ENCODE assay signal across 1 cellular context in the genomic region with DNA sequence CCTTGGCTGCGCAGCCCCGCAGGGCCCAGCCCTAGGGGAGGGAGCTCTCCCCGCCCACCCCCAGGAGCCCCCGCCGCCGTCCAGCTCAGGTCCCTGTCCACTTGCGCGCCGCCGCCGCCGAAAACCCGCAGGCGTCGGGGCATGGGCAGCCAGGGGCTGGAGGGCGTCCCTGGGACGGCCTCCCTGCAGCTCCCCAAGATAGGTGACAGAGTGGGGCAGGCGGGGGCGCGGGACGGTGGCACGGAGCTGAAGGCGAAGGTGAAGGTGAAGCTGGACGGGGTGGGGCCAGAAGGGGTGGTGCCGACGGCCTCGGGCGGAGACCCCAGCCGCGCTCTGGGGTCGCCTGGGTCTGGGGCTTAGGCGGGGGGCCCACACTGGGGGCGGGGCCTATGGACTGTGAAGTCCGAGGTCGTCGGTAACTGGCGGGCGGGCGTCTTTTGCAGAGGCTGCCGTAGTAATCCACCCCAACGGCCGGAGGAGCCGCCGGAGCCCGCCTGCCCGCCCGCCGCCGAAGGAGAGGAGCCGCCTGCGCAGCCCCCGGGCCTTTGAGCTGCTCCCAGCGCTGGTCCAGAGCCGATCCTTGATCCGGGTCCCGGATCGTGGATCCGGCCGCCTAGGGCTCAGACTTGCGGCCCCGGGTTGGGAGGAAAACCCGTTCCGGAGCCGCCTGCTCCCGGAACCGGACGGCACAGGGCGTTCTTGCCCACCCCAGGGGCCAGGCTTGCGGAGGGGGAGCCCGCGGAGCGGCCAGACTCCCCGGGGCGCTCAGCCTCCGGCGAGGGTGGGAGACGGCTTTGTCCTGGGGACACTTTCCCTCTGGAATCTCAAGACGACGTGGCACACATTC.
A peak's percentile ranks its signal among the peaks of the same experiment; 100 is the strongest.
TF ChIP-seq lines count a peak whose summit lies in the region.

No MANE protein-coding gene starts in this region.

TF ChIP-seq in HEK293, 187 proteins besides CTCF, POLR2A, EP300 and RAD21 (continued from another document and continues in another):
- TF ChIP-seq ZNF184 (tag by site-specific recombination; IDR thresholded peaks at IDR 0.05) = no peak
- TF ChIP-seq, protein P1, sequence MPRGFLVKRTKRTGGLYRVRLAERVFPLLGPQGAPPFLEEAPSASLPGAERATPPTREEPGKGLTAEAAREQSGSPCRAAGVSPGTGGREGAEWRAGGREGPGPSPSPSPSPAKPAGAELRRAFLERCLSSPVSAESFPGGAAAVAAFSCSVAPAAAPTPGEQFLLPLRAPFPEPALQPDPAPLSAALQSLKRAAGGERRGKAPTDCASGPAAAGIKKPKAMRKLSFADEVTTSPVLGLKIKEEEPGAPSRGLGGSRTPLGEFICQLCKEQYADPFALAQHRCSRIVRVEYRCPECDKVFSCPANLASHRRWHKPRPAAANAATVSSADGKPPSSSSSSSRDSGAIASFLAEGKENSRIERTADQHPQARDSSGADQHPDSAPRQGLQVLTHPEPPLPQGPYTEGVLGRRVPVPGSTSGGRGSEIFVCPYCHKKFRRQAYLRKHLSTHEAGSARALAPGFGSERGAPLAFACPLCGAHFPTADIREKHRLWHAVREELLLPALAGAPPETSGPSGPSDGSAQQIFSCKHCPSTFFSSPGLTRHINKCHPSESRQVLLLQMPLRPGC (tag by site-specific recombination; IDR thresholded peaks at IDR 0.05) = 0 out of 2 replicates have a peak, but pooled peaks have one; percentile 13
- no peak for TF ChIP-seq SP2 (tag by site-specific recombination; IDR thresholded peaks at IDR 0.05)
- no peak for TF ChIP-seq ZNF677 (tag by site-specific recombination; IDR thresholded peaks at IDR 0.05)
- no peak for TF ChIP-seq ZNF341 (tag by site-specific recombination; IDR thresholded peaks at IDR 0.05; ENCODE audit: low read depth)
- TF ChIP-seq, protein P2, sequence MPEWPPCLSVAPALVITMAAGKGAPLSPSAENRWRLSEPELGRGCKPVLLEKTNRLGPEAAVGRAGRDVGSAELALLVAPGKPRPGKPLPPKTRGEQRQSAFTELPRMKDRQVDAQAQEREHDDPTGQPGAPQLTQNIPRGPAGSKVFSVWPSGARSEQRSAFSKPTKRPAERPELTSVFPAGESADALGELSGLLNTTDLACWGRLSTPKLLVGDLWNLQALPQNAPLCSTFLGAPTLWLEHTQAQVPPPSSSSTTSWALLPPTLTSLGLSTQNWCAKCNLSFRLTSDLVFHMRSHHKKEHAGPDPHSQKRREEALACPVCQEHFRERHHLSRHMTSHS (tag by site-specific recombination; IDR thresholded peaks at IDR 0.05) = no peak
- TF ChIP-seq ZFP3 (tag by site-specific recombination; IDR thresholded peaks at IDR 0.05; ENCODE audit: low read depth) = no peak
- TF ChIP-seq ZNF521 (tag by site-specific recombination; IDR thresholded peaks at IDR 0.05) = no peak
- 0 out of 2 replicates have a peak, but pooled peaks have one; percentile 17 for TF ChIP-seq ZNF394 (tag by site-specific recombination; IDR thresholded peaks at IDR 0.05; ENCODE audit: borderline replicate concordance)
- TF ChIP-seq, protein P3, sequence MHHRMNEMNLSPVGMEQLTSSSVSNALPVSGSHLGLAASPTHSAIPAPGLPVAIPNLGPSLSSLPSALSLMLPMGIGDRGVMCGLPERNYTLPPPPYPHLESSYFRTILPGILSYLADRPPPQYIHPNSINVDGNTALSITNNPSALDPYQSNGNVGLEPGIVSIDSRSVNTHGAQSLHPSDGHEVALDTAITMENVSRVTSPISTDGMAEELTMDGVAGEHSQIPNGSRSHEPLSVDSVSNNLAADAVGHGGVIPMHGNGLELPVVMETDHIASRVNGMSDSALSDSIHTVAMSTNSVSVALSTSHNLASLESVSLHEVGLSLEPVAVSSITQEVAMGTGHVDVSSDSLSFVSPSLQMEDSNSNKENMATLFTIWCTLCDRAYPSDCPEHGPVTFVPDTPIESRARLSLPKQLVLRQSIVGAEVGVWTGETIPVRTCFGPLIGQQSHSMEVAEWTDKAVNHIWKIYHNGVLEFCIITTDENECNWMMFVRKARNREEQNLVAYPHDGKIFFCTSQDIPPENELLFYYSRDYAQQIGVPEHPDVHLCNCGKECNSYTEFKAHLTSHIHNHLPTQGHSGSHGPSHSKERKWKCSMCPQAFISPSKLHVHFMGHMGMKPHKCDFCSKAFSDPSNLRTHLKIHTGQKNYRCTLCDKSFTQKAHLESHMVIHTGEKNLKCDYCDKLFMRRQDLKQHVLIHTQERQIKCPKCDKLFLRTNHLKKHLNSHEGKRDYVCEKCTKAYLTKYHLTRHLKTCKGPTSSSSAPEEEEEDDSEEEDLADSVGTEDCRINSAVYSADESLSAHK (tag by site-specific recombination; IDR thresholded peaks at IDR 0.05) = no peak
- TF ChIP-seq ZNF121 (tag by site-specific recombination; IDR thresholded peaks at IDR 0.05) = no peak
- TF ChIP-seq ZNF600 (tag by site-specific recombination; IDR thresholded peaks at IDR 0.05) = no peak; the same call in 1 of the 2 replicates
- no peak for TF ChIP-seq ZNF366 (tag by site-specific recombination; conservative IDR thresholded peaks at IDR 0.05)
- no peak for TF ChIP-seq ZNF501 (tag by site-specific recombination; IDR thresholded peaks at IDR 0.05)
- TF ChIP-seq ZBTB8A (tag by site-specific recombination; IDR thresholded peaks at IDR 0.05) = 0 out of 2 replicates have a peak, but pooled peaks have one; percentile 27
- no peak for TF ChIP-seq ZNF48 (tag by site-specific recombination; IDR thresholded peaks at IDR 0.05)
- TF ChIP-seq WT1 (tag by site-specific recombination; IDR thresholded peaks at IDR 0.05) = no peak
- no peak for TF ChIP-seq MYNN (tag by site-specific recombination; IDR thresholded peaks at IDR 0.05; ENCODE audit: borderline replicate concordance)
- TF ChIP-seq, protein P4, sequence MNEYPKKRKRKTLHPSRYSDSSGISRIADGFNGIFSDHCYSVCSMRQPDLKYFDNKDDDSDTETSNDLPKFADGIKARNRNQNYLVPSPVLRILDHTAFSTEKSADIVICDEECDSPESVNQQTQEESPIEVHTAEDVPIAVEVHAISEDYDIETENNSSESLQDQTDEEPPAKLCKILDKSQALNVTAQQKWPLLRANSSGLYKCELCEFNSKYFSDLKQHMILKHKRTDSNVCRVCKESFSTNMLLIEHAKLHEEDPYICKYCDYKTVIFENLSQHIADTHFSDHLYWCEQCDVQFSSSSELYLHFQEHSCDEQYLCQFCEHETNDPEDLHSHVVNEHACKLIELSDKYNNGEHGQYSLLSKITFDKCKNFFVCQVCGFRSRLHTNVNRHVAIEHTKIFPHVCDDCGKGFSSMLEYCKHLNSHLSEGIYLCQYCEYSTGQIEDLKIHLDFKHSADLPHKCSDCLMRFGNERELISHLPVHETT (tag by site-specific recombination; IDR thresholded peaks at IDR 0.05) = 0 out of 2 replicates have a peak, but pooled peaks have one; percentile 31
- no peak for TF ChIP-seq BCL11B (tag by site-specific recombination; IDR thresholded peaks at IDR 0.05; ENCODE audit: low read depth)
- TF ChIP-seq, protein P5, sequence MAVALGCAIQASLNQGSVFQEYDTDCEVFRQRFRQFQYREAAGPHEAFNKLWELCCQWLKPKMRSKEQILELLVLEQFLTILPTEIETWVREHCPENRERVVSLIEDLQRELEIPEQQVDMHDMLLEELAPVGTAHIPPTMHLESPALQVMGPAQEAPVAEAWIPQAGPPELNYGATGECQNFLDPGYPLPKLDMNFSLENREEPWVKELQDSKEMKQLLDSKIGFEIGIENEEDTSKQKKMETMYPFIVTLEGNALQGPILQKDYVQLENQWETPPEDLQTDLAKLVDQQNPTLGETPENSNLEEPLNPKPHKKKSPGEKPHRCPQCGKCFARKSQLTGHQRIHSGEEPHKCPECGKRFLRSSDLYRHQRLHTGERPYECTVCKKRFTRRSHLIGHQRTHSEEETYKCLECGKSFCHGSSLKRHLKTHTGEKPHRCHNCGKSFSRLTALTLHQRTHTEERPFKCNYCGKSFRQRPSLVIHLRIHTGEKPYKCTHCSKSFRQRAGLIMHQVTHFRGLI (tag by site-specific recombination; IDR thresholded peaks at IDR 0.05) = no peak
- 0 out of 2 replicates have a peak, but pooled peaks have one; percentile 26 for TF ChIP-seq ZSCAN30 (tag by site-specific recombination; IDR thresholded peaks at IDR 0.05)
- TF ChIP-seq ZNF560 (tag by site-specific recombination; IDR thresholded peaks at IDR 0.05; ENCODE audit: borderline replicate concordance) = no peak
- TF ChIP-seq, protein P6, sequence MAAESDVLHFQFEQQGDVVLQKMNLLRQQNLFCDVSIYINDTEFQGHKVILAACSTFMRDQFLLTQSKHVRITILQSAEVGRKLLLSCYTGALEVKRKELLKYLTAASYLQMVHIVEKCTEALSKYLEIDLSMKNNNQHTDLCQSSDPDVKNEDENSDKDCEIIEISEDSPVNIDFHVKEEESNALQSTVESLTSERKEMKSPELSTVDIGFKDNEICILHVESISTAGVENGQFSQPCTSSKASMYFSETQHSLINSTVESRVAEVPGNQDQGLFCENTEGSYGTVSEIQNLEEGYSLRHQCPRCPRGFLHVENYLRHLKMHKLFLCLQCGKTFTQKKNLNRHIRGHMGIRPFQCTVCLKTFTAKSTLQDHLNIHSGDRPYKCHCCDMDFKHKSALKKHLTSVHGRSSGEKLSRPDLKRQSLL (tag by site-specific recombination; IDR thresholded peaks at IDR 0.05) = peak; percentile 73
- TF ChIP-seq GLIS2 (tag by site-specific recombination; IDR thresholded peaks at IDR 0.05) = no peak; the same call in 1 of the 2 replicates
- TF ChIP-seq ZNF138 (tag by site-specific recombination; IDR thresholded peaks at IDR 0.05; ENCODE audit: borderline replicate concordance) = no peak
- no peak for TF ChIP-seq ZNF23 (tag by site-specific recombination; IDR thresholded peaks at IDR 0.05; ENCODE audit: borderline replicate concordance)
- no peak for TF ChIP-seq SCRT2 (tag by site-specific recombination; IDR thresholded peaks at IDR 0.05)
- no peak for TF ChIP-seq ZXDB (tag by site-specific recombination; IDR thresholded peaks at IDR 0.05)
- no peak for TF ChIP-seq ZNF211 (tag by site-specific recombination; IDR thresholded peaks at IDR 0.05; ENCODE audit: low read depth)
- TF ChIP-seq, protein P7, sequence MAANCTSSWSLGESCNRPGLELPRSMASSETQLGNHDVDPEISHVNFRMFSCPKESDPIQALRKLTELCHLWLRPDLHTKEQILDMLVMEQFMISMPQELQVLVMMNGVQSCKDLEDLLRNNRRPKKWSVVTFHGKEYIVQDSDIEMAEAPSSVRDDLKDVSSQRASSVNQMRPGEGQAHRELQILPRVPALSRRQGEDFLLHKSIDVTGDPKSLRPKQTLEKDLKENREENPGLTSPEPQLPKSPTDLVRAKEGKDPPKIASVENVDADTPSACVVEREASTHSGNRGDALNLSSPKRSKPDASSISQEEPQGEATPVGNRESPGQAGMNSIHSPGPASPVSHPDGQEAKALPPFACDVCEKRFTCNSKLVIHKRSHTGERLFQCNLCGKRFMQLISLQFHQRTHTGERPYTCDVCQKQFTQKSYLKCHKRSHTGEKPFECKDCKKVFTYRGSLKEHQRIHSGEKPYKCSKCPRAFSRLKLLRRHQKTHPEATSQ (tag by site-specific recombination; IDR thresholded peaks at IDR 0.05) = no peak
- no peak for TF ChIP-seq ZSCAN23 (tag by site-specific recombination; IDR thresholded peaks at IDR 0.05)
- TF ChIP-seq ZNF423 (tag by site-specific recombination; IDR thresholded peaks at IDR 0.05) = no peak
- TF ChIP-seq ZEB2 (tag by site-specific recombination; IDR thresholded peaks at IDR 0.05) = 0 out of 2 replicates have a peak, but pooled peaks have one; percentile 32
- no peak for TF ChIP-seq ZNF19 (tag by site-specific recombination; IDR thresholded peaks at IDR 0.05; ENCODE audit: low read depth)
- TF ChIP-seq, protein P8, sequence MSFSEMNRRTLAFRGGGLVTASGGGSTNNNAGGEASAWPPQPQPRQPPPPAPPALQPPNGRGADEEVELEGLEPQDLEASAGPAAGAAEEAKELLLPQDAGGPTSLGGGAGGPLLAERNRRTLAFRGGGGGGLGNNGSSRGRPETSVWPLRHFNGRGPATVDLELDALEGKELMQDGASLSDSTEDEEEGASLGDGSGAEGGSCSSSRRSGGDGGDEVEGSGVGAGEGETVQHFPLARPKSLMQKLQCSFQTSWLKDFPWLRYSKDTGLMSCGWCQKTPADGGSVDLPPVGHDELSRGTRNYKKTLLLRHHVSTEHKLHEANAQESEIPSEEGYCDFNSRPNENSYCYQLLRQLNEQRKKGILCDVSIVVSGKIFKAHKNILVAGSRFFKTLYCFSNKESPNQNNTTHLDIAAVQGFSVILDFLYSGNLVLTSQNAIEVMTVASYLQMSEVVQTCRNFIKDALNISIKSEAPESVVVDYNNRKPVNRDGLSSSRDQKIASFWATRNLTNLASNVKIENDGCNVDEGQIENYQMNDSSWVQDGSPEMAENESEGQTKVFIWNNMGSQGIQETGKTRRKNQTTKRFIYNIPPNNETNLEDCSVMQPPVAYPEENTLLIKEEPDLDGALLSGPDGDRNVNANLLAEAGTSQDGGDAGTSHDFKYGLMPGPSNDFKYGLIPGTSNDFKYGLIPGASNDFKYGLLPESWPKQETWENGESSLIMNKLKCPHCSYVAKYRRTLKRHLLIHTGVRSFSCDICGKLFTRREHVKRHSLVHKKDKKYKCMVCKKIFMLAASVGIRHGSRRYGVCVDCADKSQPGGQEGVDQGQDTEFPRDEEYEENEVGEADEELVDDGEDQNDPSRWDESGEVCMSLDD (tag by site-specific recombination; IDR thresholded peaks at IDR 0.05) = no peak
- TF ChIP-seq ZNF585B (tag by site-specific recombination; IDR thresholded peaks at IDR 0.05) = no peak
- TF ChIP-seq ZNF670 (tag by site-specific recombination; IDR thresholded peaks at IDR 0.05; ENCODE audit: low read depth) = no peak
- no peak for TF ChIP-seq ZNF133 (tag by site-specific recombination; IDR thresholded peaks at IDR 0.05)
- no peak for TF ChIP-seq GLIS1 (tag by site-specific recombination; IDR thresholded peaks at IDR 0.05)
- no peak for TF ChIP-seq SP7 (tag by site-specific recombination; IDR thresholded peaks at IDR 0.05)
- TF ChIP-seq ZNF354C (tag by site-specific recombination; IDR thresholded peaks at IDR 0.05; ENCODE audit: borderline replicate concordance, low read depth) = no peak
- no peak for TF ChIP-seq ZNF626 (tag by site-specific recombination; IDR thresholded peaks at IDR 0.05)
- peak; percentile 30; the same call in 1 of the 2 replicates for TF ChIP-seq ZFP69B (tag by site-specific recombination; IDR thresholded peaks at IDR 0.05)
- TF ChIP-seq, protein P9, sequence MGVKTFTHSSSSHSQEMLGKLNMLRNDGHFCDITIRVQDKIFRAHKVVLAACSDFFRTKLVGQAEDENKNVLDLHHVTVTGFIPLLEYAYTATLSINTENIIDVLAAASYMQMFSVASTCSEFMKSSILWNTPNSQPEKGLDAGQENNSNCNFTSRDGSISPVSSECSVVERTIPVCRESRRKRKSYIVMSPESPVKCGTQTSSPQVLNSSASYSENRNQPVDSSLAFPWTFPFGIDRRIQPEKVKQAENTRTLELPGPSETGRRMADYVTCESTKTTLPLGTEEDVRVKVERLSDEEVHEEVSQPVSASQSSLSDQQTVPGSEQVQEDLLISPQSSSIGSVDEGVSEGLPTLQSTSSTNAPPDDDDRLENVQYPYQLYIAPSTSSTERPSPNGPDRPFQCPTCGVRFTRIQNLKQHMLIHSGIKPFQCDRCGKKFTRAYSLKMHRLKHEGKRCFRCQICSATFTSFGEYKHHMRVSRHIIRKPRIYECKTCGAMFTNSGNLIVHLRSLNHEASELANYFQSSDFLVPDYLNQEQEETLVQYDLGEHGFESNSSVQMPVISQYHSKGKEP (tag by site-specific recombination; IDR thresholded peaks at IDR 0.05) = no peak
- no peak for TF ChIP-seq ZNF202 (tag by site-specific recombination; IDR thresholded peaks at IDR 0.05; ENCODE audit: borderline replicate concordance)
- no peak for TF ChIP-seq ZNF433 (tag by site-specific recombination; IDR thresholded peaks at IDR 0.05; ENCODE audit: low read depth)
- no peak for TF ChIP-seq ZNF544 (tag by site-specific recombination; IDR thresholded peaks at IDR 0.05)
- TF ChIP-seq ZNF549 (tag by site-specific recombination; IDR thresholded peaks at IDR 0.05) = no peak
